In the genomic region with DNA sequence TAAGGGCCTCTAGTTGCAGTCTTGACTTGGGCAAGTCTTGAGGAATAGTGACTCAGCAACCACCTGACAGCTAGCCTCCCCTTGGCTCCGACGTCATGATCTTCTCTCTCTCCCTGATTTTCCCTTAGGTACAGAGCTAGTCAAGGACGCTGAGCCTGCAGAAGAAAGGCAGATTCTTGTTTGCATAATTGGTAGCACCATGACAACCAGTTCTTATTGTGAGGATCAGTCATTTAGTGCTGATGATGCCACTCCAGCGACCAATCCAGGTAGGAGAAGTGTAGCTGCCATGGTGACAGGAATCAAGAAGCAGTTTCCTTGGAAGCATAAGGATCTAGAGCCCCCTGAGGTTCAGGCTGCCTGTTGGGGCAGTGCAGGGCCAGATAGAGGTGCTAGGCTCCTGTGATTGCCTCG, we compare ENCODE assay signal across 1 cellular context.
TF ChIP-seq lines count a peak whose summit lies in the region.

No MANE protein-coding gene starts in this region.

TF ChIP-seq in HepG2, 621 proteins besides CTCF, POLR2A, EP300 and RAD21:
- TF ChIP-seq ZNF3 (CRISPR knock-in tag; IDR thresholded peaks at IDR 0.05) (no peak), CREB1 (IDR thresholded peaks at IDR 0.05) (peak; percentile 59), CREB1 (CRISPR knock-in tag; IDR thresholded peaks at IDR 0.05) (no peak), ZNF264 (CRISPR knock-in tag; IDR thresholded peaks at IDR 0.05) (no peak)
